ENCODE assay signal across 17 cellular contexts in genomic region chr6:53962631-53963030, GRCh38.
"Had no signal": no experiment of that assay in that cellular context is flagged by ENCODE, and none has a peak within 500 bp of the region (broad histone marks: within the 10 kb centered on the region; RNA-seq: fewer than 3 reads in every experiment).

No MANE protein-coding gene starts in this region.

- H3K9me3 ChIP-seq: esophagus squamous epithelium, ovary had no signal

- H3K4me3 Mint-ChIP-seq: activated CD8-positive, alpha-beta memory T cell treated with anti-CD3 and anti-CD28 coated beads, Interleukin-2, amount 10 ng/mL, durations not matched to agents 7 days and 5 days; activated naive CD8-positive, alpha-beta T cell treated with anti-CD3 and anti-CD28 coated beads for 36 hours; activated T-cell treated with anti-CD3 and anti-CD28 coated beads, Interleukin-2, amount 50 U/mL, for 4 hours; immature natural killer cell; neural crest cell; stimulated activated naive CD8-positive, alpha-beta T cell treated with anti-CD3 and anti-CD28 coated beads, Interleukin-15, Interleukin-2, amounts not matched to agents 100 ng/mL and 50 ng/mL, for 24 hours; T-helper 17 cell had no signal

- H3K27me3 ChIP-seq: esophagus squamous epithelium, ovary had no signal

- H3K36me3 Mint-ChIP-seq: activated CD8-positive, alpha-beta memory T cell treated with anti-CD3 and anti-CD28 coated beads, Interleukin-2, amount 10 ng/mL, durations not matched to agents 7 days and 5 days; activated naive CD8-positive, alpha-beta T cell treated with anti-CD3 and anti-CD28 coated beads for 36 hours; immature natural killer cell had no signal

- DNase-seq: activated CD4-positive, alpha-beta T cell treated with anti-CD3 and anti-CD28 coated beads, Interleukin-2, amount 50 U/mL, for 48 hours; activated CD8-positive, alpha-beta memory T cell treated with anti-CD3 and anti-CD28 coated beads, Interleukin-2, amount 10 ng/mL, durations not matched to agents 7 days and 5 days; activated gamma-delta T cell; activated naive CD8-positive, alpha-beta T cell treated with anti-CD3 and anti-CD28 coated beads for 36 hours; activated T-cell treated with anti-CD3 and anti-CD28 coated beads, Interleukin-2, amount 50 U/mL, for 4 hours; dorsolateral prefrontal cortex; esophagus squamous epithelium; foreskin fibroblast; glutamatergic neuron; immature natural killer cell; ovary; stimulated activated CD4-positive, alpha-beta T cell treated with anti-CD3 and anti-CD28 coated beads, Interleukin-4, amount 100 ng/mL, for 1 hour; T-helper 17 cell had no signal

- H3K4me1 Mint-ChIP-seq: activated CD8-positive, alpha-beta memory T cell treated with anti-CD3 and anti-CD28 coated beads, Interleukin-2, amount 10 ng/mL, durations not matched to agents 7 days and 5 days; activated naive CD8-positive, alpha-beta T cell treated with anti-CD3 and anti-CD28 coated beads for 36 hours; immature natural killer cell; neural crest cell; T-helper 17 cell had no signal

- H3K4me3 ChIP-seq: dorsolateral prefrontal cortex, esophagus squamous epithelium, lung, ovary had no signal

- H3K36me3 ChIP-seq: esophagus squamous epithelium, ovary had no signal

- H3K4me1 ChIP-seq: esophagus squamous epithelium had no signal

- ATAC-seq: activated CD4-positive, CD25-positive, alpha-beta regulatory T cell treated with anti-CD3 and anti-CD28 coated beads, Interleukin-2, amount 50 U/mL, for 24 hours; activated CD8-positive, alpha-beta memory T cell treated with anti-CD3 and anti-CD28 coated beads, Interleukin-2, amount 10 ng/mL, durations not matched to agents 7 days and 5 days; activated T-cell treated with anti-CD3 and anti-CD28 coated beads, Interleukin-2, amount 50 U/mL, for 4 hours; T-helper 17 cell had no signal

- H3K27ac Mint-ChIP-seq: activated CD8-positive, alpha-beta memory T cell treated with anti-CD3 and anti-CD28 coated beads, Interleukin-2, amount 10 ng/mL, durations not matched to agents 7 days and 5 days; activated naive CD8-positive, alpha-beta T cell treated with anti-CD3 and anti-CD28 coated beads for 36 hours; immature natural killer cell; stimulated activated naive CD8-positive, alpha-beta T cell treated with anti-CD3 and anti-CD28 coated beads, Interleukin-15, Interleukin-2, amounts not matched to agents 100 ng/mL and 50 ng/mL, for 24 hours; T-helper 17 cell had no signal

- H3K9me3 Mint-ChIP-seq: activated naive CD8-positive, alpha-beta T cell treated with anti-CD3 and anti-CD28 coated beads for 36 hours; activated T-cell treated with anti-CD3 and anti-CD28 coated beads, Interleukin-2, amount 50 U/mL, for 4 hours; neural crest cell; stimulated activated naive CD8-positive, alpha-beta T cell treated with anti-CD3 and anti-CD28 coated beads, Interleukin-15, Interleukin-2, amounts not matched to agents 100 ng/mL and 50 ng/mL, for 24 hours had no signal

- H3K27ac ChIP-seq: dorsolateral prefrontal cortex, esophagus squamous epithelium, ovary had no signal
